ENCODE assay signal across 22 cellular contexts in the genomic region with DNA sequence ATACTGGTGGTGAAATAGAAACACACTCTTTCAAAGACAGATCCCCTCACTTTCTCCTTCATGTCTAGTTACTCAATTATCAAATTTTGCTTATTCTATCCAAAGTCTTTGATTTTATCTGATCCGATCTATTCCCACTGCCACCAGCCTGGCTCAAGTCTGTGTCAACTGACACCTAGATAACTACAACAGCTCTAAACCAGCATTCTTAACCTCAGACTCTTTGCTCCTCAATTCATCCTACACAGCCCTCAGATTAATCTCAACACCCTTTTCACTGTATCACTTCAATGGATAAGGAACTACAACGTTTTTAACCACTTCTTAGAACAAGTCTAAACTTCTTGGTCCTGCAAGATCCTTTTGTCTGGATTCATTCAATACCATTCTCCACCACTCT.
"Had no signal": no experiment of that assay in that cellular context is flagged by ENCODE, and none has a peak within 500 bp of the region (broad histone marks: within the 10 kb centered on the region; RNA-seq: fewer than 3 reads in every experiment).

No MANE protein-coding gene starts in this region.

- H3K4me1 Mint-ChIP-seq: neural progenitor cell had no signal

- H3K4me3 Mint-ChIP-seq: mesothelial cell of epicardium, naive B cell, neural progenitor cell had no signal

- H3K27me3 Mint-ChIP-seq: naive B cell had no signal

- DNase-seq: activated CD4-positive, alpha-beta T cell treated with anti-CD3 and anti-CD28 coated beads for 48 hours; activated CD4-positive, alpha-beta T cell treated with anti-CD3 and anti-CD28 coated beads, Interleukin-2, amount 50 U/mL, for 48 hours; activated CD8-positive, alpha-beta memory T cell treated with anti-CD3 and anti-CD28 coated beads for 24 hours; activated gamma-delta T cell; activated naive CD4-positive, alpha-beta T cell treated with anti-CD3 and anti-CD28 coated beads, Interleukin-2, amount 50 U/mL, for 16 hours; activated T-cell treated with anti-CD3 and anti-CD28 coated beads, Interleukin-2, amount 50 U/mL, for 1 hour; anterior cingulate cortex; dermis blood vessel endothelial cell; effector CD4-positive, alpha-beta T cell; glutamatergic neuron; islet precursor cell; left ventricle myocardium superior; mammary epithelial cell; naive B cell; occipital lobe; right lobe of liver; stimulated activated CD4-positive, alpha-beta T cell treated with anti-CD3 and anti-CD28 coated beads, Interleukin-2, amount 100 ng/mL, for 48 hours; stimulated activated naive CD8-positive, alpha-beta T cell treated with anti-CD3 and anti-CD28 coated beads, Interleukin-15, Interleukin-2, amounts not matched to agents 100 U/mL and 50 U/mL, for 24 hours; testis; transverse colon had no signal

- H3K27ac Mint-ChIP-seq: mesothelial cell of epicardium, neural progenitor cell had no signal

- ATAC-seq: left ventricle myocardium superior had no signal
